ENCODE assay signal across 9 cellular contexts in genomic region chr1:231417503-231417902, GRCh38. TPM values are rescaled to one million over a fixed set of nuclear protein-coding genes. Genes with fewer than 3 reads are reported as not detected.
DNase-seq lines count a peak whose midpoint lies in the region; ATAC-seq and TF ChIP-seq lines count a peak whose summit lies in the region.
"Had no signal": no experiment of that assay in that cellular context is flagged by ENCODE, and none has a peak within 500 bp of the region (broad histone marks: within the 10 kb centered on the region; RNA-seq: fewer than 3 reads in every experiment).

No MANE protein-coding gene starts in this region.

- no peaks in the 10 kb centered on the region for H3K9me3 ChIP-seq in hepatocyte (ENCODE audit: low read depth)
- H3K9me3 ChIP-seq in thoracic aorta = no peaks in the 10 kb centered on the region

- no peak overlapping the region for H3K27ac Mint-ChIP-seq in activated naive CD4-positive, alpha-beta T cell treated with anti-CD3 and anti-CD28 coated beads, Interleukin-2, amount 10 ng/mL, durations not matched to agents 7 days and 5 days

- H3K4me1 Mint-ChIP-seq in activated naive CD4-positive, alpha-beta T cell treated with anti-CD3 and anti-CD28 coated beads, Interleukin-2, amount 10 ng/mL, durations not matched to agents 7 days and 5 days = peaks cover 61% of the 10 kb centered on the region

- peaks cover 69% of the 10 kb centered on the region for H4K20me1 ChIP-seq in hepatocyte (ENCODE audit: insufficient read depth, poor library complexity, severe bottlenecking)

- H3K27me3 Mint-ChIP-seq in activated naive CD4-positive, alpha-beta T cell treated with anti-CD3 and anti-CD28 coated beads, Interleukin-2, amount 10 ng/mL, durations not matched to agents 7 days and 5 days = peaks cover 2% of the 10 kb centered on the region

- H3K4me2 ChIP-seq in hepatocyte = peak overlapping the region; percentile 84

- H3K4me3 Mint-ChIP-seq in activated naive CD4-positive, alpha-beta T cell treated with anti-CD3 and anti-CD28 coated beads, Interleukin-2, amount 10 ng/mL, durations not matched to agents 7 days and 5 days = peak overlapping the region; percentile 89

- ATAC-seq in thoracic aorta (ENCODE audit: insufficient number of reproducible peaks, low FRiP score, low read depth) = no peak

- peaks cover 86% of the 10 kb centered on the region for H3K79me2 ChIP-seq in hepatocyte

- DNase-seq in activated naive CD4-positive, alpha-beta T cell treated with anti-CD3 and anti-CD28 coated beads, Interleukin-2, amount 10 ng/mL, durations not matched to agents 7 days and 5 days = no peak
- no peak for DNase-seq in activated naive CD4-positive, alpha-beta T cell (lab: John Stamatoyannopoulos, UW)
- DNase-seq in hepatocyte (ENCODE audit: low spot score) = no peak
- no peak for DNase-seq in thoracic aorta (ENCODE audit: low spot score)
- no peak for DNase-seq in UCSD-AML1 (lab: John Stamatoyannopoulos, UW; ENCODE audit: unreplicated experiment)
- DNase-seq in NCI-H2029 treated with DMSO at 0.1 percent for 48 hours (lab: John Stamatoyannopoulos, UW) = no peak
- DNase-seq in HuH-7 (ENCODE audit: low spot score) = no peak
- DNase-seq: DMS53 had no signal

- CTCF ChIA-PET in activated naive CD4-positive, alpha-beta T cell treated with anti-CD3 and anti-CD28 coated beads, Interleukin-2, amount 10 ng/mL, durations not matched to agents 7 days and 5 days (lab: Charles Lee) = interaction anchor here (1.2 kb wide), 1 partner anchor 27 kb away, joined by 4 read pairs; no protein-coding TSS in a partner anchor

- H3K27ac ChIP-seq in hepatocyte (no peak overlapping the region), thoracic aorta (no peak overlapping the region)

- WGBS in hepatocyte (ENCODE audit: low lambda C conversion rate, missing lambda C conversion rate) = 62% methylated on average over 2 of the region's 2 CpGs

- peak overlapping the region; percentile 19 for H3K4me3 ChIP-seq in WI38 (ENCODE audit: low read depth, low read length)
- no peak overlapping the region for H3K4me3 ChIP-seq in hepatocyte
- peak overlapping the region; percentile 87 for H3K4me3 ChIP-seq in thoracic aorta

- no peaks in the 10 kb centered on the region for H3K9me2 ChIP-seq in hepatocyte (replicated peaks; ENCODE audit: insufficient read depth)

- H3K36me3 Mint-ChIP-seq in activated naive CD4-positive, alpha-beta T cell treated with anti-CD3 and anti-CD28 coated beads, Interleukin-2, amount 10 ng/mL, durations not matched to agents 7 days and 5 days = peaks cover 65% of the 10 kb centered on the region

- H3K4me1 ChIP-seq in hepatocyte (ENCODE audit: insufficient read depth) = peaks cover 21% of the 10 kb centered on the region
- H3K4me1 ChIP-seq in thoracic aorta (ENCODE audit: control insufficient read depth in 1 of 2, low read depth in 2 of 2) = peaks cover 30 to 73% of the 10 kb centered on the region in 2 donors

- H3K36me3 ChIP-seq in hepatocyte (replicated peaks; ENCODE audit: insufficient read depth, low read depth) = no peaks in the 10 kb centered on the region
- no peaks in the 10 kb centered on the region for H3K36me3 ChIP-seq in thoracic aorta

- H3K27me3 ChIP-seq in hepatocyte = no peaks in the 10 kb centered on the region
- no peaks in the 10 kb centered on the region for H3K27me3 ChIP-seq in thoracic aorta (replicated peaks; ENCODE audit: insufficient read depth)

- TF ChIP-seq CTCF in WI38 (IDR thresholded peaks at IDR 0.05; ENCODE audit: low read depth, low read length) (no peak), hepatocyte (IDR thresholded peaks at IDR 0.05; ENCODE audit: poor library complexity) (no peak), thoracic aorta (IDR thresholded peaks at IDR 0.05) (no peak)

- H2AFZ ChIP-seq in hepatocyte = no peak overlapping the region

- no peaks in the 10 kb centered on the region for H3K9me3 Mint-ChIP-seq in activated naive CD4-positive, alpha-beta T cell treated with anti-CD3 and anti-CD28 coated beads, Interleukin-2, amount 10 ng/mL, durations not matched to agents 7 days and 5 days

RNA-seq across cellular contexts. Expression of gene EGLN1, which starts 4.6 kb away (rescaled TPM):
- total RNA-seq in hepatocyte (31.4 and 36.5 TPM in 2 replicates), thoracic aorta (10 to 100 TPM; 40.6 to 42.7 TPM)
- 18.3 and 20.5 TPM in 2 replicates for polyA plus RNA-seq in hepatocyte
